In the genomic region with DNA sequence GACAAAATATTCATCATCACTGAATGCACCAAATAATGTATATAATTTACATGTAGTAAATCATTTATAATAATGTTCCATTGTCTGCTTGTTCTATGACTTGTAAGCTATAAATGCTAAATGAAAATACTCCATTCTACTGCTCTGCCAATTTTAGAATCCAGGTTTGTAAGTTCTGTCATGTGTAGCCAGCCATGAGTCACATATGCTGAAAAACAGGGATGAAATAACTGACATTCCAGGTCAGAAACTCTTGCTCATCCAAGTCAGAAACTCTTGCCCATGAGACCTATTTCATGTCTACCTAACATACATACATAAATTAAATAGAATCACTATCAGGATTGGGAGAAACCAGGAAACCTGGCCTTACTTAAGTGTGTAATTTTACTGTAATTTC, we compare ENCODE assay signal across 10 cellular contexts.
DNase-seq lines count a peak whose midpoint lies in the region; ATAC-seq and TF ChIP-seq lines count a peak whose summit lies in the region.
"Had no signal": no experiment of that assay in that cellular context is flagged by ENCODE, and none has a peak within 500 bp of the region (broad histone marks: within the 10 kb centered on the region; RNA-seq: fewer than 3 reads in every experiment).

No MANE protein-coding gene starts in this region.

- peaks cover 18% of the 10 kb centered on the region for H3K4me1 Mint-ChIP-seq in nephron

- H3K27ac Mint-ChIP-seq in nephron: peak overlapping the region in 2 of 3 experiments; percentile 26 to 66

- peak; percentile 31 for DNase-seq in COLO829 (ENCODE audit: low spot score)
- DNase-seq in NCI-H226: peak; percentile 81
- peak; percentile 80 to 87 for DNase-seq in dermis microvascular lymphatic vessel endothelial cell (ENCODE audit: low read depth in 2 of 2)
- DNase-seq in DMS153 (lab: John Stamatoyannopoulos, UW): no peak
- DNase-seq in GDM1 (lab: John Stamatoyannopoulos, UW): no peak
- no peak for DNase-seq in lower lobe of right lung
- DNase-seq: NCI-H526 had no signal

- no peak for TF ChIP-seq CTCF in nephron (IDR thresholded peaks at IDR 0.05; ENCODE audit: unreplicated experiment in 3 of 3)
- TF ChIP-seq CTCF in lower lobe of right lung (IDR thresholded peaks at IDR 0.05): no peak

- peaks cover 8% of the 10 kb centered on the region for H3K9me3 ChIP-seq in lower lobe of right lung

- no peaks in the 10 kb centered on the region for H3K27me3 ChIP-seq in lower lobe of right lung (ENCODE audit: low read depth)

- ATAC-seq in HG03097 (IDR thresholded peaks at IDR 0.05; ENCODE audit: low FRiP score, unreplicated experiment) (no peak), lower lobe of right lung (no peak)

- H3K27me3 Mint-ChIP-seq in nephron (ENCODE audit: low read depth): no peaks in the 10 kb centered on the region
- H3K27me3 Mint-ChIP-seq: dendritic cell treated with granulocyte-macrophage colony-stimulating factor and Interleukin-4, amounts not matched to agents 40 ng/mL and 50 ng/mL, for 4 days had no signal

- H3K9me3 Mint-ChIP-seq in nephron: peaks cover 5% of the 10 kb centered on the region

- H3K4me3 Mint-ChIP-seq in nephron: no peak overlapping the region
- H3K4me3 Mint-ChIP-seq: dendritic cell treated with granulocyte-macrophage colony-stimulating factor and Interleukin-4, amounts not matched to agents 40 ng/mL and 50 ng/mL, for 4 days had no signal

- H3K4me3 ChIP-seq in lower lobe of right lung: no peak overlapping the region

- H3K36me3 ChIP-seq in lower lobe of right lung: peaks cover 3% of the 10 kb centered on the region

- H3K36me3 Mint-ChIP-seq in nephron (ENCODE audit: low read depth): peaks cover 46% of the 10 kb centered on the region

- peaks cover 9% of the 10 kb centered on the region for H3K4me1 ChIP-seq in lower lobe of right lung

- no peak overlapping the region for H3K27ac ChIP-seq in lower lobe of right lung

- intact Hi-C loops in lower lobe of right lung (cut with DNase I): no loop called here

Comparison
In these comparisons a context has a peak if more than half of its experiments do, and no peak if none do; other contexts are left out.
1. DNase-seq: peak in COLO829 (single experiment), NCI-H226 (single experiment) and dermis microvascular lymphatic vessel endothelial cell (2 of 2); none in DMS153 (single experiment), GDM1 (single experiment) and lower lobe of right lung (single experiment).